ENCODE assay signal across 8 cellular contexts in genomic region chr9:20941177-20941690, GRCh38.
DNase-seq lines count a peak whose midpoint lies in the region; ATAC-seq and TF ChIP-seq lines count a peak whose summit lies in the region.

No MANE protein-coding gene starts in this region.

- no peak overlapping the region for H3K4me3 ChIP-seq in HL-60 (replicated peaks; ENCODE audit: insufficient read depth, low read length)
- H3K4me3 ChIP-seq in epithelial cell of proximal tubule (ENCODE audit: low read depth, low read length), result no peak overlapping the region

- DNase-seq in DMS 273 treated with DMSO at 0.1 percent for 48 hours (lab: John Stamatoyannopoulos, UW), result peak; percentile 30
- peak; percentile 18 to 38 for DNase-seq in HL-60 (ENCODE audit: low read depth in 1 of 2, low spot score in 1 of 2)
- DNase-seq in NCI-H774 (lab: John Stamatoyannopoulos, UW), result peak; percentile 90
- DNase-seq in activated CD8-positive, alpha-beta memory T cell treated with anti-CD3 and anti-CD28 coated beads, Interleukin-2, amount 10 ng/mL, durations not matched to agents 7 days and 5 days, result peak; percentile 63
- peak; percentile 36 for DNase-seq in epithelial cell of proximal tubule (ENCODE audit: low read depth)
- DNase-seq in naive thymus-derived CD8-positive, alpha-beta T cell, result peak; percentile 9 to 72 (median 52)
- DNase-seq in stromal cell of bone marrow (ENCODE audit: low read depth), result peak; percentile 38

- H3K4me3 Mint-ChIP-seq in activated CD8-positive, alpha-beta memory T cell treated with anti-CD3 and anti-CD28 coated beads, Interleukin-2, amount 10 ng/mL, durations not matched to agents 7 days and 5 days, result no peak overlapping the region
- H3K4me3 Mint-ChIP-seq in naive thymus-derived CD8-positive, alpha-beta T cell, result no peak overlapping the region

- peak; percentile 24 for TF ChIP-seq CTCF in HL-60 (IDR thresholded peaks at IDR 0.05; ENCODE audit: insufficient read depth, low read length)
- peak; percentile 93 for TF ChIP-seq CTCF in epithelial cell of proximal tubule (conservative IDR thresholded peaks at IDR 0.05; ENCODE audit: low read depth, low read length)

- no peak overlapping the region for H3K27ac Mint-ChIP-seq in activated CD8-positive, alpha-beta memory T cell treated with anti-CD3 and anti-CD28 coated beads, Interleukin-2, amount 10 ng/mL, durations not matched to agents 7 days and 5 days
- no peak overlapping the region for H3K27ac Mint-ChIP-seq in naive thymus-derived CD8-positive, alpha-beta T cell

- H3K27me3 Mint-ChIP-seq in activated CD8-positive, alpha-beta memory T cell treated with anti-CD3 and anti-CD28 coated beads, Interleukin-2, amount 10 ng/mL, durations not matched to agents 7 days and 5 days, result no peaks in the 10 kb centered on the region
- H3K27me3 Mint-ChIP-seq in naive thymus-derived CD8-positive, alpha-beta T cell, result no peaks in the 10 kb centered on the region

- peaks cover 3% of the 10 kb centered on the region for H3K4me1 Mint-ChIP-seq in activated CD8-positive, alpha-beta memory T cell treated with anti-CD3 and anti-CD28 coated beads, Interleukin-2, amount 10 ng/mL, durations not matched to agents 7 days and 5 days
- H3K4me1 Mint-ChIP-seq in naive thymus-derived CD8-positive, alpha-beta T cell, result peaks cover 3 to 5% (median 3%) of the 10 kb centered on the region in 4 donors

- peaks cover 5% of the 10 kb centered on the region for H3K36me3 Mint-ChIP-seq in activated CD8-positive, alpha-beta memory T cell treated with anti-CD3 and anti-CD28 coated beads, Interleukin-2, amount 10 ng/mL, durations not matched to agents 7 days and 5 days
- peaks cover 0 to 23% (median 9%) of the 10 kb centered on the region in 3 donors for H3K36me3 Mint-ChIP-seq in naive thymus-derived CD8-positive, alpha-beta T cell

- CTCF ChIA-PET in activated CD8-positive, alpha-beta memory T cell treated with anti-CD3 and anti-CD28 coated beads, Interleukin-2, amount 10 ng/mL, durations not matched to agents 7 days and 5 days (lab: Charles Lee), result interaction anchor here (0.6 to 5.7 kb wide), 38 partner anchors 8 to 1477 kb away, joined by 3 to 52 read pairs (median 4); partner anchors contain the start of gene MLLT3

- POLR2A ChIA-PET in naive thymus-derived CD8-positive, alpha-beta T cell (lab: Charles Lee), result interaction anchor here (1.0 to 1.9 kb wide), 3 partner anchors 317 to 1014 kb away, joined by 3 to 5 read pairs (median 3); partner anchors contain the start of gene MLLT3

- no peak overlapping the region for H3K27ac ChIP-seq in HL-60 (replicated peaks)

- H3K9me3 Mint-ChIP-seq in activated CD8-positive, alpha-beta memory T cell treated with anti-CD3 and anti-CD28 coated beads, Interleukin-2, amount 10 ng/mL, durations not matched to agents 7 days and 5 days (ENCODE audit: low read depth), result no peaks in the 10 kb centered on the region
- H3K9me3 Mint-ChIP-seq in naive thymus-derived CD8-positive, alpha-beta T cell, result no peaks in the 10 kb centered on the region

- no peaks in the 10 kb centered on the region for H3K27me3 ChIP-seq in HL-60 (ENCODE audit: insufficient read depth, poor library complexity, severe bottlenecking)

- peak; percentile 98 for ATAC-seq in GM21390 (IDR thresholded peaks at IDR 0.05; ENCODE audit: unreplicated experiment)
- ATAC-seq in activated CD8-positive, alpha-beta memory T cell treated with anti-CD3 and anti-CD28 coated beads, Interleukin-2, amount 10 ng/mL, durations not matched to agents 7 days and 5 days, result peak; percentile 99
- peak; percentile 88 to 99 for ATAC-seq in naive thymus-derived CD8-positive, alpha-beta T cell

Comparison
In these comparisons a context has a peak if more than half of its experiments do, and no peak if none do; other contexts are left out.
1. DNase-seq: peak in every context shown above with its lines; median percentile 90 in NCI-H774; 63 in activated CD8-positive, alpha-beta memory T cell treated with anti-CD3 and anti-CD28 coated beads, Interleukin-2, amount 10 ng/mL, durations not matched to agents 7 days and 5 days; 52 in naive thymus-derived CD8-positive, alpha-beta T cell; 38 in stromal cell of bone marrow; 36 in epithelial cell of proximal tubule; 30 in DMS 273 treated with DMSO at 0.1 percent for 48 hours; 28 in HL-60.